In genomic region chr14:24310387-24310665, GRCh38 we compare ENCODE assay signal across 9 cellular contexts. TPM values are rescaled to one million over a fixed set of nuclear protein-coding genes. Genes with fewer than 3 reads are reported as not detected.
DNase-seq lines count a peak whose midpoint lies in the region; ATAC-seq and TF ChIP-seq lines count a peak whose summit lies in the region.
"Had no signal": no experiment of that assay in that cellular context is flagged by ENCODE, and none has a peak within 500 bp of the region (broad histone marks: within the 10 kb centered on the region; RNA-seq: fewer than 3 reads in every experiment).

No MANE protein-coding gene starts in this region.

- H3K9me3 Mint-ChIP-seq in activated T-helper 1 cell treated with anti-CD3 and anti-CD28 coated beads, Interleukin-12 subunit alpha, Interleukin-12 subunit beta, Interleukin-2, Interleukin-4 antibody, amounts not matched to agents 30 ng/mL and 10 ng/mL and 1 ng/mL, durations not matched to agents 14 hours and 24 hours and 36 hours, result no peaks in the 10 kb centered on the region
- no peaks in the 10 kb centered on the region for H3K9me3 Mint-ChIP-seq in immature natural killer cell
- H3K9me3 Mint-ChIP-seq in stimulated activated naive B cell treated with anti-CD40 and anti-IgM and Interleukin-4, amounts not matched to agents 10 μg/mL and 1 μg/mL and 100 μg/mL, for 72 hours, result no peaks in the 10 kb centered on the region

- no peaks in the 10 kb centered on the region for H3K27me3 ChIP-seq in HL-60 (ENCODE audit: insufficient read depth, poor library complexity, severe bottlenecking)

- H3K27ac ChIP-seq in HL-60 (replicated peaks), result peak overlapping the region; percentile 93
- H3K27ac ChIP-seq: VCaP had no signal

- no peak for ATAC-seq in stimulated activated naive B cell treated with anti-CD40 and anti-IgM and Interleukin-4, amounts not matched to agents 10 μg/mL and 1 μg/mL and 100 μg/mL, for 72 hours (replicated peaks)
- no peak for ATAC-seq in GM21619 (IDR thresholded peaks at IDR 0.05; ENCODE audit: unreplicated experiment)
- no peak for ATAC-seq in GM19351 (IDR thresholded peaks at IDR 0.05; ENCODE audit: unreplicated experiment)

- DNase-seq in HL-60 (ENCODE audit: low read depth in 1 of 2, low spot score in 1 of 2) (no peak), immature natural killer cell (no peak), GM03348 (ENCODE audit: low spot score) (no peak)
- no peak for DNase-seq in activated T-helper 1 cell treated with anti-CD3 and anti-CD28 coated beads, Interleukin-12 subunit alpha, Interleukin-12 subunit beta, Interleukin-2, Interleukin-4 antibody, amounts not matched to agents 30 ng/mL and 10 ng/mL and 1 ng/mL, durations not matched to agents 14 hours and 24 hours and 36 hours (ENCODE audit: low spot score)
- DNase-seq in stimulated activated naive B cell treated with anti-CD40 and anti-IgM and Interleukin-4, amounts not matched to agents 10 μg/mL and 1 μg/mL and 100 μg/mL, for 72 hours, result no peak
- DNase-seq: NCI-H2081 treated with DMSO at 0.1 percent for 48 hours had no signal

- H3K36me3 Mint-ChIP-seq in activated T-helper 1 cell treated with anti-CD3 and anti-CD28 coated beads, Interleukin-12 subunit alpha, Interleukin-12 subunit beta, Interleukin-2, Interleukin-4 antibody, amounts not matched to agents 30 ng/mL and 10 ng/mL and 1 ng/mL, durations not matched to agents 14 hours and 24 hours and 36 hours (ENCODE audit: low read depth), result peaks cover 50% of the 10 kb centered on the region
- peaks cover 11 to 30% (median 20%) of the 10 kb centered on the region in 3 donors for H3K36me3 Mint-ChIP-seq in immature natural killer cell
- peaks cover 24 to 60% of the 10 kb centered on the region in 2 donors for H3K36me3 Mint-ChIP-seq in stimulated activated naive B cell treated with anti-CD40 and anti-IgM and Interleukin-4, amounts not matched to agents 10 μg/mL and 1 μg/mL and 100 μg/mL, for 72 hours

- peak overlapping the region; percentile 84 for H3K27ac Mint-ChIP-seq in activated T-helper 1 cell treated with anti-CD3 and anti-CD28 coated beads, Interleukin-12 subunit alpha, Interleukin-12 subunit beta, Interleukin-2, Interleukin-4 antibody, amounts not matched to agents 30 ng/mL and 10 ng/mL and 1 ng/mL, durations not matched to agents 14 hours and 24 hours and 36 hours
- peak overlapping the region; percentile 91 to 98 (median 96) for H3K27ac Mint-ChIP-seq in immature natural killer cell
- peak overlapping the region; percentile 63 for H3K27ac Mint-ChIP-seq in stimulated activated naive B cell treated with anti-CD40 and anti-IgM and Interleukin-4, amounts not matched to agents 10 μg/mL and 1 μg/mL and 100 μg/mL, for 72 hours

- TF ChIP-seq CTCF in HL-60 (IDR thresholded peaks at IDR 0.05; ENCODE audit: insufficient read depth, low read length), result no peak

- H3K4me3 Mint-ChIP-seq in activated T-helper 1 cell treated with anti-CD3 and anti-CD28 coated beads, Interleukin-12 subunit alpha, Interleukin-12 subunit beta, Interleukin-2, Interleukin-4 antibody, amounts not matched to agents 30 ng/mL and 10 ng/mL and 1 ng/mL, durations not matched to agents 14 hours and 24 hours and 36 hours, result peak overlapping the region; percentile 78
- H3K4me3 Mint-ChIP-seq in immature natural killer cell, result peak overlapping the region; percentile 79 to 95 (median 84)
- peak overlapping the region; percentile 18 to 79 for H3K4me3 Mint-ChIP-seq in stimulated activated naive B cell treated with anti-CD40 and anti-IgM and Interleukin-4, amounts not matched to agents 10 μg/mL and 1 μg/mL and 100 μg/mL, for 72 hours

- H3K27me3 Mint-ChIP-seq in activated T-helper 1 cell treated with anti-CD3 and anti-CD28 coated beads, Interleukin-12 subunit alpha, Interleukin-12 subunit beta, Interleukin-2, Interleukin-4 antibody, amounts not matched to agents 30 ng/mL and 10 ng/mL and 1 ng/mL, durations not matched to agents 14 hours and 24 hours and 36 hours (ENCODE audit: insufficient read depth), result peaks cover 1% of the 10 kb centered on the region
- H3K27me3 Mint-ChIP-seq in immature natural killer cell (ENCODE audit: low read depth in 3 of 3), result peaks cover 8 to 17% (median 10%) of the 10 kb centered on the region in 3 donors
- no peaks in the 10 kb centered on the region for H3K27me3 Mint-ChIP-seq in stimulated activated naive B cell treated with anti-CD40 and anti-IgM and Interleukin-4, amounts not matched to agents 10 μg/mL and 1 μg/mL and 100 μg/mL, for 72 hours

- H3K4me3 ChIP-seq in HL-60 (replicated peaks; ENCODE audit: insufficient read depth, low read length), result peak overlapping the region; percentile 47

- H3K4me1 Mint-ChIP-seq in activated T-helper 1 cell treated with anti-CD3 and anti-CD28 coated beads, Interleukin-12 subunit alpha, Interleukin-12 subunit beta, Interleukin-2, Interleukin-4 antibody, amounts not matched to agents 30 ng/mL and 10 ng/mL and 1 ng/mL, durations not matched to agents 14 hours and 24 hours and 36 hours (ENCODE audit: low read depth), result peaks cover 76% of the 10 kb centered on the region
- H3K4me1 Mint-ChIP-seq in immature natural killer cell, result peaks cover 70 to 71% of the 10 kb centered on the region in 2 donors
- H3K4me1 Mint-ChIP-seq in stimulated activated naive B cell treated with anti-CD40 and anti-IgM and Interleukin-4, amounts not matched to agents 10 μg/mL and 1 μg/mL and 100 μg/mL, for 72 hours, result peaks cover 59 to 83% of the 10 kb centered on the region in 2 donors

- intact Hi-C loops in activated T-helper 1 cell treated with anti-CD3 and anti-CD28 coated beads, Interleukin-12 subunit alpha, Interleukin-12 subunit beta, Interleukin-2, Interleukin-4 antibody, amounts not matched to agents 30 ng/mL and 10 ng/mL and 1 ng/mL, durations not matched to agents 14 hours and 24 hours and 36 hours (cut with micrococcal nuclease), result loop anchor here (1.0 kb wide), 1 partner anchor 121 kb away; no protein-coding TSS in a partner anchor

RNA-seq across cellular contexts. Expression of gene LTB4R2, which starts 0.4 kb away (rescaled TPM):
- total RNA-seq in activated T-helper 1 cell treated with anti-CD3 and anti-CD28 coated beads, Interleukin-12 subunit alpha, Interleukin-12 subunit beta, Interleukin-2, Interleukin-4 antibody, amounts not matched to agents 30 ng/mL and 10 ng/mL and 1 ng/mL, durations not matched to agents 14 hours and 24 hours and 36 hours, result 8.9 and 10.3 TPM in 2 replicates
- 1 to 10 TPM; 2.1 to 4.9 (median 3.9) TPM for polyA plus RNA-seq in immature natural killer cell

RNA-seq across cellular contexts. Expression of gene LTB4R, which starts 1.0 kb away (rescaled TPM):
- 10.1 and 11.1 TPM in 2 replicates for total RNA-seq in activated T-helper 1 cell treated with anti-CD3 and anti-CD28 coated beads, Interleukin-12 subunit alpha, Interleukin-12 subunit beta, Interleukin-2, Interleukin-4 antibody, amounts not matched to agents 30 ng/mL and 10 ng/mL and 1 ng/mL, durations not matched to agents 14 hours and 24 hours and 36 hours
- polyA plus RNA-seq in immature natural killer cell, result 10 to 100 TPM; 12.4 to 13.7 (median 12.7) TPM

RNA-seq across cellular contexts. Expression of gene CIDEB, which starts 2.5 kb away (rescaled TPM):
- 18.1 and 18.7 TPM in 2 replicates for total RNA-seq in activated T-helper 1 cell treated with anti-CD3 and anti-CD28 coated beads, Interleukin-12 subunit alpha, Interleukin-12 subunit beta, Interleukin-2, Interleukin-4 antibody, amounts not matched to agents 30 ng/mL and 10 ng/mL and 1 ng/mL, durations not matched to agents 14 hours and 24 hours and 36 hours
- 10 to 100 TPM; 31.6 to 81.9 (median 52.1) TPM for polyA plus RNA-seq in immature natural killer cell

RNA-seq across cellular contexts. Expression of gene NOP9, which starts 10.7 kb away (rescaled TPM):
- 49.3 and 52.6 TPM in 2 replicates for total RNA-seq in activated T-helper 1 cell treated with anti-CD3 and anti-CD28 coated beads, Interleukin-12 subunit alpha, Interleukin-12 subunit beta, Interleukin-2, Interleukin-4 antibody, amounts not matched to agents 30 ng/mL and 10 ng/mL and 1 ng/mL, durations not matched to agents 14 hours and 24 hours and 36 hours
- polyA plus RNA-seq in immature natural killer cell, result 1 to 10 TPM in 2 of 3 donors, not detected in 1; 1.4 to 2.4 TPM

RNA-seq across cellular contexts. Expression of gene DHRS1, which starts 10.7 kb away (rescaled TPM):
- 7.5 TPM in 2 replicates for total RNA-seq in activated T-helper 1 cell treated with anti-CD3 and anti-CD28 coated beads, Interleukin-12 subunit alpha, Interleukin-12 subunit beta, Interleukin-2, Interleukin-4 antibody, amounts not matched to agents 30 ng/mL and 10 ng/mL and 1 ng/mL, durations not matched to agents 14 hours and 24 hours and 36 hours
- 10 to 100 TPM; 31.4 to 35.9 (median 31.7) TPM for polyA plus RNA-seq in immature natural killer cell
